In the genomic region with DNA sequence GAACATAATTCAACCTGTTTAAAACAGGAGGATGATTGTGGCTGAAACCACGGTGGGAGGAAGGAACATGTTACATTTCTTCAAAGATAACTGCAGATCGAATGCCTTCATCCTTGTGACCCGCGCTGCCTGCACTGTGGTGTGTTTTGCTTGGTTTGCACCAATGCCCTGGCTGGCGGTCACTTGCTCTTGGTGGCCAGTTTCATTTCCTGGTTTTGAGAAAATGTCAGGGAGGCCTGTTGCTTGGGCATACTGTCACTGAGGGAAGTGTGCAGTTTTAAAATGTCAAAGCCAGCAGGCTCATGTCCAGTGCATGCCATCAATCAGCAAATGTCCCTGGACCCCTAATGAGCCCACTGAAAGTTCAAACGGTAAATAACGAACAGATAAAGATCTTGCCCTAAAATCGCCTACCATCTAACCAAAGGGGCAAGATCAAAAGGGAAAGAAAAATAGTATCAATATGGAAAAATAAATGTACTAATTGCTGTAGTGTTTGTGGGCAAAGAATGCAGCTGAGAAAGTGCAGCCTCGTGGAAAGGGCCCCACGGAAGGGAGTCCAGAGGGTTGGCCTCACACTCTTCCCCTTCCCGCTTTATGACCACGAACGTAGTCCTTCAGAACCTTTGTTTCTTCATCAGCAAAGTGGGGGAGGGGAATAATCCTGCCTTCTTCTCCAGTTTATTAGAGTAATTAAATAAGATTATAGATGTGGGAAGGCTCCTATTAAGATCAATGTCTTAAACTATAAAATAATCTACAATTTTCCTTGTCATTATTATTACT, we compare ENCODE assay signal across 7 cellular contexts. TPM values are rescaled to one million over a fixed set of nuclear protein-coding genes. Genes with fewer than 3 reads are reported as not detected.
DNase-seq lines count a peak whose midpoint lies in the region; ATAC-seq and TF ChIP-seq lines count a peak whose summit lies in the region.

No MANE protein-coding gene starts in this region.

- H3K27me3 Mint-ChIP-seq in activated naive CD4-positive, alpha-beta T cell treated with anti-CD3 and anti-CD28 coated beads, Interleukin-2, amount 50 U/mL, for 24 hours: no peaks in the 10 kb centered on the region
- H3K27me3 Mint-ChIP-seq in mesothelial cell of epicardium (ENCODE audit: low read depth): peaks cover 29% of the 10 kb centered on the region

- TF ChIP-seq CTCF in mesothelial cell of epicardium (IDR thresholded peaks at IDR 0.05; ENCODE audit: unreplicated experiment): no peak

- DNase-seq in putamen (ENCODE audit: low spot score) (peak; percentile 29), NCI-H2196 treated with DMSO at 0.1 percent for 48 hours (lab: John Stamatoyannopoulos, UW; ENCODE audit: unreplicated experiment) (no peak), mesothelial cell of epicardium (ENCODE audit: low spot score in 2 of 2, unreplicated experiment in 2 of 2) (no peak), SHP77 treated with DMSO at 0.1 percent for 48 hours (lab: John Stamatoyannopoulos, UW) (no peak)

- peak overlapping the region; percentile 82 for H3K4me3 Mint-ChIP-seq in activated naive CD4-positive, alpha-beta T cell treated with anti-CD3 and anti-CD28 coated beads, Interleukin-2, amount 50 U/mL, for 24 hours
- H3K4me3 Mint-ChIP-seq in mesothelial cell of epicardium: no peak overlapping the region

- H3K27ac Mint-ChIP-seq in activated naive CD4-positive, alpha-beta T cell treated with anti-CD3 and anti-CD28 coated beads, Interleukin-2, amount 50 U/mL, for 24 hours: peak overlapping the region; percentile 78
- H3K27ac Mint-ChIP-seq in mesothelial cell of epicardium: no peak overlapping the region

- H3K4me1 Mint-ChIP-seq in activated naive CD4-positive, alpha-beta T cell treated with anti-CD3 and anti-CD28 coated beads, Interleukin-2, amount 50 U/mL, for 24 hours: peaks cover 99% of the 10 kb centered on the region
- peaks cover 38% of the 10 kb centered on the region for H3K4me1 Mint-ChIP-seq in mesothelial cell of epicardium

- H3K36me3 Mint-ChIP-seq in activated naive CD4-positive, alpha-beta T cell treated with anti-CD3 and anti-CD28 coated beads, Interleukin-2, amount 50 U/mL, for 24 hours: peaks cover 1% of the 10 kb centered on the region
- no peaks in the 10 kb centered on the region for H3K36me3 Mint-ChIP-seq in mesothelial cell of epicardium

- no peaks in the 10 kb centered on the region for H3K9me3 Mint-ChIP-seq in activated naive CD4-positive, alpha-beta T cell treated with anti-CD3 and anti-CD28 coated beads, Interleukin-2, amount 50 U/mL, for 24 hours
- H3K9me3 Mint-ChIP-seq in mesothelial cell of epicardium: no peaks in the 10 kb centered on the region

- ATAC-seq in GM19395 (IDR thresholded peaks at IDR 0.05; ENCODE audit: unreplicated experiment) (peak; percentile 38), HG03159 (IDR thresholded peaks at IDR 0.05; ENCODE audit: unreplicated experiment) (peak; percentile 29)

RNA-seq across cellular contexts. Expression of gene FLI1, which starts 40.8 kb away (rescaled TPM):
- total RNA-seq in mesothelial cell of epicardium: 4.5 to 5.8 TPM (median 5.3 TPM) in 3 replicates
